In genomic region chr16:17149904-17150483, GRCh38 we compare ENCODE assay signal across 1 cellular context.
TF ChIP-seq lines count a peak whose summit lies in the region.

No MANE protein-coding gene starts in this region.

TF ChIP-seq in HepG2, 621 proteins besides CTCF, POLR2A, EP300 and RAD21 (continued from another document):
- TF ChIP-seq MLXIP (CRISPR knock-in tag; IDR thresholded peaks at IDR 0.05; ENCODE audit: borderline replicate concordance) (0 out of 2 replicates have a peak, but pooled peaks have one; percentile 58), TARDBP (CRISPR knock-in tag; IDR thresholded peaks at IDR 0.05) (no peak), ZNF331 (CRISPR knock-in tag; IDR thresholded peaks at IDR 0.05) (peak; percentile 71; the same call in 1 of the 2 replicates), IKZF1 (IDR thresholded peaks at IDR 0.05) (no peak), CEBPB (IDR thresholded peaks at IDR 0.05; ENCODE audit: borderline replicate concordance, low read depth, low read length) (peak; percentile 97), ZFP37 (CRISPR knock-in tag; IDR thresholded peaks at IDR 0.05; ENCODE audit: borderline replicate concordance) (peak; percentile 66; the same call in 1 of the 2 replicates), ZNF232 (CRISPR knock-in tag; IDR thresholded peaks at IDR 0.05; ENCODE audit: borderline replicate concordance) (0 out of 2 replicates have a peak, but pooled peaks have one; percentile 46), ZIK1 (CRISPR knock-in tag; IDR thresholded peaks at IDR 0.05; ENCODE audit: borderline replicate concordance, low read depth) (0 out of 2 replicates have a peak, but pooled peaks have one; percentile 38), ZBED4 (CRISPR knock-in tag; IDR thresholded peaks at IDR 0.05; ENCODE audit: borderline replicate concordance) (peak; percentile 61; the same call in 1 of the 2 replicates), RAD51 (IDR thresholded peaks at IDR 0.05; ENCODE audit: borderline replicate concordance) (no peak), FOXK1 (CRISPR knock-in tag; IDR thresholded peaks at IDR 0.05; ENCODE audit: borderline replicate concordance, low read depth) (peak; percentile 20; the same call in 1 of the 2 replicates), HCFC1 (IDR thresholded peaks at IDR 0.05; ENCODE audit: low read depth, low read length) (peak; percentile 22; the same call in 1 of the 2 replicates), ZNF207 (IDR thresholded peaks at IDR 0.05; ENCODE audit: borderline replicate concordance) (no peak), WIZ (CRISPR knock-in tag; IDR thresholded peaks at IDR 0.05) (peak; percentile 99), SMAD3 (CRISPR knock-in tag; IDR thresholded peaks at IDR 0.05) (peak; percentile 74; the same call in 1 of the 2 replicates), TEF (CRISPR knock-in tag; IDR thresholded peaks at IDR 0.05) (peak; percentile 76; the same call in 1 of the 2 replicates), ARNTL (CRISPR knock-in tag; IDR thresholded peaks at IDR 0.05) (no peak), MEIS1 (CRISPR knock-in tag; IDR thresholded peaks at IDR 0.05; ENCODE audit: borderline replicate concordance) (no peak), ZNF12 (CRISPR knock-in tag; IDR thresholded peaks at IDR 0.05) (0 out of 2 replicates have a peak, but pooled peaks have one; percentile 44), MIER2 (CRISPR knock-in tag; IDR thresholded peaks at IDR 0.05) (peak; percentile 99), HDAC2 (CRISPR knock-in tag; IDR thresholded peaks at IDR 0.05) (peak; percentile 63; the same call in 1 of the 2 replicates), KLF6 (CRISPR knock-in tag; IDR thresholded peaks at IDR 0.05) (0 out of 2 replicates have a peak, but pooled peaks have one; percentile 56), YEATS4 (CRISPR knock-in tag; IDR thresholded peaks at IDR 0.05; ENCODE audit: borderline replicate concordance) (0 out of 2 replicates have a peak, but pooled peaks have one; percentile 22), POLR2AphosphoS5 (IDR thresholded peaks at IDR 0.05; ENCODE audit: low read depth, low read length) (no peak), BCL6 (CRISPR knock-in tag; IDR thresholded peaks at IDR 0.05) (0 out of 2 replicates have a peak, but pooled peaks have one; percentile 28)
TF ChIP-seq in HepG2: peak in this region for 56.
